In the genomic region with DNA sequence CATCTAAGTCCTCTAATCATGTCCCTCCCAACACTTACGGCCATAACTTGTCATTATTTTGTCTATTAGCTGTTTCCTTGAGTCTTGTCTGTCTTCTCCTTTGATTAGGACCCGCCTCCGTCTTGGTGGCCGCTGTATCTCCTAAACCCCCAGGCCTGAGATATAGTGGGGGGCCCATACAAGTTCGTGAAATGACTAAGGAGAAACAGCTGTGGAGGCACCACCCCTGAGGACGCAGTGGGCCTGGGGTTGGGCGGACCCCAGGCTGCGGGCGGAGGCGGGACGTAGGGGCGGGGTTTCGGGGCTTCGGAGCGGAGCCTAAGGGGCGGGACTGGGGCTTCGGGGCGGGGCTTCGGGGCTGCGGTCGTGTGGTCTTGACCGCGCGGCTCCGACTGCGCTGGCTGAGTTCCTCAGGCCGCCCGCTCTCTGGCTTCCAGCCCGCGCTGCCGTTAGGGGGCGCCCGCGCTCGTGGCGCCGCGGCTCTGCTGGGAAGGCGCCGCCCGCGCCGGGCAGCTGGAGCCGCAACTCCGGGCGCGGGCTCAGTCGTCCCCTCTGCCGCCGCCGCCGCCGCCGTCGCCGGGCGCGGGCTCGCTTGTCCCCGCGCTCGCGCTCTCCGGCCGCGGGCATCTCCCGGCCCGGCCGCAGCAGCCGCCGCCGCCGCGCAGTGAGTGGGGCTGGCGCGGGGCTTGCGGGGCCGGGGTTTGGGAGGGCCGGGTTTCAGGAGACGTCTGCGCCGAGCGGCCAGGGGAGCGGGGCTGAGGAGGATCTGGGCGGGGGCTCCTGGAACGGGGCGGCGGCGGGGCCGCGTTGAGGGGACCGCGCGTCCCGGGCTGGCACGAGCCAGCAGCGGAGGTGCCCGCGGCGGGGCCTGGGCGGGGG, we compare ENCODE assay signal across 8 cellular contexts. TPM values are rescaled to one million over a fixed set of nuclear protein-coding genes. Genes with fewer than 3 reads are reported as not detected.
DNase-seq lines count a peak whose midpoint lies in the region; ATAC-seq and TF ChIP-seq lines count a peak whose summit lies in the region.

Gene KCTD6, plus strand, starts transcription at position 591 of the 879 bp plus-strand sequence. CDS start 6,660 bp downstream, outside the sequence.

- DNase-seq in EH (ENCODE audit: low read depth) = peak; percentile 93
- DNase-seq in GM23248 = peak; percentile 96
- DNase-seq in Kasumi-1 (lab: John Stamatoyannopoulos, UW) = peak; percentile 66 to 79
- peak; percentile 81 for DNase-seq in RWPE2 (ENCODE audit: low spot score)
- DNase-seq in activated T-helper 9 cell treated with anti-CD3 and anti-CD28 coated beads, Interleukin-2, amount 50 U/mL, for 16 hours (ENCODE audit: low read depth) = peak; percentile 83
- peak; percentile 89 for DNase-seq in fibroblast of the conjunctiva (ENCODE audit: low read depth)
- peak; percentile 93 for DNase-seq in neural crest cell (ENCODE audit: low read depth, low spot score)
- DNase-seq in stomach = peak; percentile 94

- H3K27me3 ChIP-seq in GM23248 (replicated peaks; ENCODE audit: insufficient read depth) = no peaks in the 10 kb centered on the region
- H3K27me3 ChIP-seq in RWPE2 (ENCODE audit: insufficient read depth, poor library complexity, severe bottlenecking) = no peaks in the 10 kb centered on the region
- H3K27me3 ChIP-seq in stomach = no peaks in the 10 kb centered on the region

- no peaks in the 10 kb centered on the region for H3K9me2 ChIP-seq in GM23248 (ENCODE audit: insufficient read depth)

- intact Hi-C loops in stomach (cut with DNase I; ENCODE audit: low total_unique reads) = loop anchor here (5.0 to 10.0 kb wide), 2 partner anchors 41 to 157 kb away; partner anchors contain the start of gene PXK

- peak within 1 kb of the TSS; percentile 83 for H3K4me2 ChIP-seq in GM23248 (ENCODE audit: unreplicated experiment)

- H3K27me3 Mint-ChIP-seq in neural crest cell (ENCODE audit: low read depth) = peaks cover 20% of the 10 kb centered on the region

- H3K4me3 ChIP-seq in GM23248 (peak within 1 kb of the TSS; percentile 91), RWPE2 (ENCODE audit: severe bottlenecking) (peak within 1 kb of the TSS; percentile 81), stomach (peak within 1 kb of the TSS; percentile 72 to 88 (median 87))

- TF ChIP-seq POLR2A in stomach (IDR thresholded peaks at IDR 0.05) = no peak

- peaks cover 51% of the 10 kb centered on the region for H3F3A ChIP-seq in GM23248 (ENCODE audit: insufficient read depth)

- no peaks in the 10 kb centered on the region for H3K9me3 ChIP-seq in GM23248 (ENCODE audit: low read depth)
- no peaks in the 10 kb centered on the region for H3K9me3 ChIP-seq in RWPE2 (ENCODE audit: severe bottlenecking)
- no peaks in the 10 kb centered on the region for H3K9me3 ChIP-seq in stomach

- no peaks in the 10 kb centered on the region for H3K9me3 Mint-ChIP-seq in neural crest cell

- peak within 1 kb of the TSS; percentile 95 for H3K4me3 Mint-ChIP-seq in neural crest cell

- peak; percentile 96 for TF ChIP-seq CTCF in RWPE2 (IDR thresholded peaks at IDR 0.05; ENCODE audit: poor library complexity, severe bottlenecking)
- TF ChIP-seq CTCF in neural crest cell (conservative IDR thresholded peaks at IDR 0.05) = peak; percentile 85
- TF ChIP-seq CTCF in stomach (IDR thresholded peaks at IDR 0.05) = peak in 5 of 7 experiments; percentile 12 to 88 (median 56)

- H2AFZ ChIP-seq in GM23248 = peak within 1 kb of the TSS; percentile 84

- H3K36me3 Mint-ChIP-seq in neural crest cell (ENCODE audit: low read depth) = no peaks in the 10 kb centered on the region

- H3K36me3 ChIP-seq in GM23248 (ENCODE audit: low read depth) (no peaks in the 10 kb centered on the region), RWPE2 (ENCODE audit: low read depth) (no peaks in the 10 kb centered on the region), stomach (no peaks in the 10 kb centered on the region)

- H4K20me1 ChIP-seq in GM23248 (ENCODE audit: insufficient read depth) = peaks cover 2% of the 10 kb centered on the region; the same call in 1 of the 2 replicates

- peak within 1 kb of the TSS; percentile 95 for H3K27ac Mint-ChIP-seq in neural crest cell (ENCODE audit: unreplicated experiment)

- peaks cover 48% of the 10 kb centered on the region for H3K4me1 ChIP-seq in GM23248 (ENCODE audit: insufficient read depth)
- peaks cover 18% of the 10 kb centered on the region for H3K4me1 ChIP-seq in RWPE2 (ENCODE audit: insufficient read depth, poor library complexity, severe bottlenecking)
- peaks cover 17 to 63% (median 36%) of the 10 kb centered on the region in 4 donors for H3K4me1 ChIP-seq in stomach

- peaks cover 42% of the 10 kb centered on the region for H3K79me2 ChIP-seq in GM23248 (ENCODE audit: insufficient read depth)

- H3K4me1 Mint-ChIP-seq in neural crest cell = peaks cover 49% of the 10 kb centered on the region

- in situ Hi-C loops in GM23248 (cut with MboI) = no loop called here

- peak; percentile 86 for ATAC-seq in RWPE2 (ENCODE audit: low read depth)

- H3K27ac ChIP-seq in GM23248 (no peak within 1 kb of the TSS), RWPE2 (ENCODE audit: poor library complexity, severe bottlenecking) (peak within 1 kb of the TSS; percentile 47), stomach (peak within 1 kb of the TSS; percentile 80 to 93 (median 89))

- 2% methylated on average over 40 to 78 of the region's 101 CpGs for WGBS in GM23248 (ENCODE audit: low coverage in 1 of 2, low lambda C conversion rate in 2 of 2, missing lambda C conversion rate in 2 of 2), 2 experiments
- WGBS in stomach, 5 donors = 0 to 2% (median 1%) methylated on average over 16 to 101 of the region's 101 CpGs

- TF ChIP-seq EP300 in stomach (IDR thresholded peaks at IDR 0.05) = no peak

- H3K9ac ChIP-seq in GM23248 = peak within 1 kb of the TSS; percentile 81

RNA-seq across cellular contexts. Expression of gene KCTD6, which starts in this region (rescaled TPM):
- 12.3 and 13.7 TPM in 2 replicates for total RNA-seq in GM23248 (2014; rRNA removed; shearing (Covaris generic))
- 12.8 and 15.7 TPM in 2 replicates for polyA plus RNA-seq in GM23248 (2016; fragmentation: Nextera tagmentation; extraction: Ambion mirVana)
- total RNA-seq in neural crest cell = 13.5 and 18.2 TPM in 2 replicates
- total RNA-seq in stomach = 10 to 100 TPM in 2 of 5 donors, 1 to 10 TPM in 1, not detected in 2; 5.4 to 16.7 (median 12.3) TPM
- polyA plus RNA-seq in stomach = 10 to 100 TPM in 2 of 3 donors, 1 to 10 TPM in 1; 5.9 to 12.2 (median 10.4) TPM
